In the genomic region with DNA sequence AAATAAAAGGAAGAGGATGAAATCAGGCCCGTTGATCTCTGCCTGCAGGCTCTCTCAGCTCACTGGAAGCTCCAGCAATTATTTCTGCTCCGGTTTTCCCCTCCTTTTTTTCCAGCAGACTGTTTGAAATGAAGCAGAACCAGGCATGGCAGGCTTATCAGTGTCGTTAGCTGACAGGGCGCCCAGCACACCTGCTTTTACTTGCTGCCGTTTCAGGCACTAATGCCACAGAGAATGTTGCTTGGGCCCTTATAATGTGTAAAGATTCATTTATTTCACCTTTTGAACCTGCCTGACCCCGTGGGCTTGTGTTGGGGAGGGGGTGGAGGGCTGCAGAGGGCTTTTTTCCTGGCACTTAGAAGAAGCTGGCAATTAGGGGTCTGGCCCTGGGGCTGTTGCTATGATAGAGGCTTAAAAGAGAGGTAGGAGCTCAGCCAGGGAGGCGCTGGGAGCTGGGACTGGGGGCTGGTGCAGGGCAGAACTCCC, we compare ENCODE assay signal across 14 cellular contexts.
DNase-seq lines count a peak whose midpoint lies in the region; ATAC-seq and TF ChIP-seq lines count a peak whose summit lies in the region.
"Had no signal": no experiment of that assay in that cellular context is flagged by ENCODE, and none has a peak within 500 bp of the region (broad histone marks: within the 10 kb centered on the region; RNA-seq: fewer than 3 reads in every experiment).

No MANE protein-coding gene starts in this region.

- ATAC-seq in right cardiac atrium (no peak), left ventricle myocardium superior (peak; percentile 82)

- no peaks in the 10 kb centered on the region for H3K4me1 ChIP-seq in right cardiac atrium (ENCODE audit: control insufficient read depth, insufficient read depth, low read length)
- H3K4me1 ChIP-seq: prostate gland, transverse colon had no signal

- no peaks in the 10 kb centered on the region for H3K9me3 Mint-ChIP-seq in type B pancreatic cell
- H3K9me3 Mint-ChIP-seq in endothelial cell (ENCODE audit: unreplicated experiment) = no peaks in the 10 kb centered on the region
- H3K9me3 Mint-ChIP-seq: H9 had no signal

- no peaks in the 10 kb centered on the region for H3K9me3 ChIP-seq in right cardiac atrium (ENCODE audit: control insufficient read depth, low read length)
- H3K9me3 ChIP-seq: prostate gland, transverse colon had no signal

- H3K36me3 Mint-ChIP-seq in type B pancreatic cell (no peaks in the 10 kb centered on the region), endothelial cell (ENCODE audit: low read depth, unreplicated experiment) (no peaks in the 10 kb centered on the region)

- intact Hi-C loops in cardiac septum (cut with DNase I) = no loop called here
- intact Hi-C loops in right cardiac atrium (cut with DNase I) = no loop called here
- intact Hi-C loops in left ventricle myocardium superior (cut with micrococcal nuclease) = no loop called here

- H3K27me3 Mint-ChIP-seq in type B pancreatic cell (peaks cover 28% of the 10 kb centered on the region), endothelial cell (ENCODE audit: unreplicated experiment) (no peaks in the 10 kb centered on the region)

- H3K4me3 ChIP-seq in right cardiac atrium (ENCODE audit: low read length) = no peak overlapping the region
- H3K4me3 ChIP-seq: prostate gland, transverse colon had no signal

- peak overlapping the region; percentile 78 for H3K4me3 Mint-ChIP-seq in type B pancreatic cell
- H3K4me3 Mint-ChIP-seq in endothelial cell (ENCODE audit: unreplicated experiment) = no peak overlapping the region
- H3K4me3 Mint-ChIP-seq: H9 had no signal

- H3K27ac ChIP-seq in right cardiac atrium (ENCODE audit: low read length) = no peak overlapping the region
- H3K27ac ChIP-seq: transverse colon had no signal

- peaks cover 2% of the 10 kb centered on the region for H3K27me3 ChIP-seq in right cardiac atrium (ENCODE audit: control insufficient read depth, insufficient read depth)

- TF ChIP-seq CTCF in type B pancreatic cell (conservative IDR thresholded peaks at IDR 0.05) = no peak
- no peak for TF ChIP-seq CTCF in endothelial cell (IDR thresholded peaks at IDR 0.05; ENCODE audit: unreplicated experiment)

- H3K27ac Mint-ChIP-seq in type B pancreatic cell (peak overlapping the region; percentile 14), endothelial cell (ENCODE audit: unreplicated experiment) (no peak overlapping the region)
- H3K27ac Mint-ChIP-seq: H9 had no signal

- peak; percentile 76 for DNase-seq in cardiac septum (ENCODE audit: low spot score)
- no peak for DNase-seq in right cardiac atrium
- peak; percentile 67 for DNase-seq in NCI-H345 (lab: John Stamatoyannopoulos, UW)
- peak; percentile 41 for DNase-seq in left ventricle myocardium superior
- DNase-seq in type B pancreatic cell (ENCODE audit: extremely low spot score, unreplicated experiment) = no peak
- DNase-seq in endothelial cell (ENCODE audit: low spot score) = no peak
- DNase-seq in activated naive CD4-positive, alpha-beta T cell treated with Interleukin-2 at 50 U/mL for 16 hours = no peak
- DNase-seq in NCI-H2029 treated with DMSO at 0.1 percent for 48 hours (lab: John Stamatoyannopoulos, UW) = no peak
- DNase-seq: activated effector memory CD4-positive, alpha-beta T cell treated with Interleukin-2 at 50 U/mL for 16 hours; Calu3; effector CD4-positive, alpha-beta T cell; H9; transverse colon had no signal

- 45% methylated on average over 7 of the region's 7 CpGs for WGBS in right cardiac atrium

- H3K4me1 Mint-ChIP-seq in type B pancreatic cell (ENCODE audit: unreplicated experiment) (peaks cover 55% of the 10 kb centered on the region), endothelial cell (ENCODE audit: unreplicated experiment) (peaks cover 8% of the 10 kb centered on the region)

Comparison
In these comparisons a context has a peak if more than half of its experiments do, and no peak if none do; other contexts are left out.
1. DNase-seq: peak in cardiac septum (single experiment), NCI-H345 (single experiment) and left ventricle myocardium superior (single experiment); none in right cardiac atrium (0 of 3), type B pancreatic cell (single experiment), endothelial cell (single experiment), activated naive CD4-positive, alpha-beta T cell treated with Interleukin-2 at 50 U/mL for 16 hours (single experiment) and NCI-H2029 treated with DMSO at 0.1 percent for 48 hours (single experiment).